In the genomic region with DNA sequence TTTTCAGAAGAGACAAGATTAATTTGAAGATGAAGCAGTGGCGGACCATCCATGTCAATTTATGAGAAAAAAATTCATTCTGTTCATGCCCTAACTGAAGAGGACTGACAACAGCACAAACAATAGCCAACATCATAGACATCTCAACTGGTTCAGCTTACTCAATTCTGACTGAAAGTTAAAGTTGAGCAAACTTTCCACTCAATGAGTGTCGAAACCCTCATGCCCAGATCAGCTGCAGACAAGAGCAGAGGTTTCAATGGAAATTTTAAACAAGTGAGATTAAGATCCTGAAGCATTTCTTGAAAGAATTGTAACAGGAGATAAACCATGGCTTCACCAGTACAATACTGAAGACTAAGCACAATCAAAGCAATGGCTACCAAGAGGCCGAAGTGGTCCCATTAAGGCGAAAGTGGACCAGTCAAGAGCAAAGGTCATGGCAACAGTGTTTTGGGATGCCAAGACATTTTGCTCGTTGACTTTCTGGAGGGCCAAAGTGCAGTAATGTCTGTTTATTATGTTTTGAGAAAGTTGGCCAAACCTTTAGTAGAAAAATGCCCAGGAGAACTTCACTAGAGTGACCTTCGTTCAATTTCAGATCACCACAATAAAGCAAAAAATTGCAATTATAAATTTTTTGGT, we compare ENCODE assay signal across 31 cellular contexts. TPM values are rescaled to one million over a fixed set of nuclear protein-coding genes. Genes with fewer than 3 reads are reported as not detected.
DNase-seq lines count a peak whose midpoint lies in the region; ATAC-seq, FAIRE-seq and TF ChIP-seq lines count a peak whose summit lies in the region.
"Had no signal": no experiment of that assay in that cellular context is flagged by ENCODE, and none has a peak within 500 bp of the region (broad histone marks: within the 10 kb centered on the region; RNA-seq: fewer than 3 reads in every experiment).

No MANE protein-coding gene starts in this region.

- no CpG with 5 or more reads among the region's 6 CpGs for WGBS in trophoblast cell (ENCODE audit: extremely low coverage, insufficient coverage, insufficient read length)

- H3K4me1 Mint-ChIP-seq in activated naive CD8-positive, alpha-beta T cell treated with anti-CD3 and anti-CD28 coated beads for 36 hours: peaks cover 14% of the 10 kb centered on the region

- H4K91ac ChIP-seq in trophoblast cell (ENCODE audit: low read depth, low read length): no peak overlapping the region

- no peak for TF ChIP-seq POLR2A in NB4 (IDR thresholded peaks at IDR 0.05; ENCODE audit: extremely low read depth, insufficient read length)

- peaks cover 5% of the 10 kb centered on the region for H3K27me3 Mint-ChIP-seq in activated naive CD8-positive, alpha-beta T cell treated with anti-CD3 and anti-CD28 coated beads for 36 hours

- no peak for ATAC-seq in HG02678 (IDR thresholded peaks at IDR 0.05; ENCODE audit: unreplicated experiment)
- ATAC-seq: gastrocnemius medialis; left ventricle myocardium superior; naive thymus-derived CD8-positive, alpha-beta T cell had no signal

- no peaks in the 10 kb centered on the region for H3K9me3 ChIP-seq in HEK293 (ENCODE audit: control insufficient read depth, insufficient read depth, low read depth, low read length)
- H3K9me3 ChIP-seq in trophoblast cell (ENCODE audit: insufficient read depth, low read depth, low read length): no peaks in the 10 kb centered on the region
- H3K9me3 ChIP-seq: esophagus squamous epithelium, gastrocnemius medialis, right atrium auricular region had no signal

- CTCF ChIA-PET in HEK293 (lab: Yijun Ruan, JAX): no interaction called here

- no peak overlapping the region for H4K12ac ChIP-seq in trophoblast cell (ENCODE audit: low read depth, low read length)

- no peaks in the 10 kb centered on the region for H3K27me3 ChIP-seq in trophoblast cell (ENCODE audit: insufficient read depth, low read length)
- H3K27me3 ChIP-seq: cardiac muscle cell, esophagus squamous epithelium, gastrocnemius medialis, right atrium auricular region, spleen, transverse colon had no signal

- no peak overlapping the region for H3K23ac ChIP-seq in trophoblast cell (ENCODE audit: low read length)

- no peak overlapping the region for H3K4me3 ChIP-seq in HEK293 (ENCODE audit: low read depth, low read length)
- H3K4me3 ChIP-seq in NB4 (ENCODE audit: low read depth, low read length): no peak overlapping the region
- H3K4me3 ChIP-seq in trophoblast cell (ENCODE audit: low read depth, low read length): no peak overlapping the region
- H3K4me3 ChIP-seq: cardiac muscle cell, coronary artery, esophagus squamous epithelium, gastrocnemius medialis, right atrium auricular region, SK-N-MC, spleen, transverse colon had no signal

- no peaks in the 10 kb centered on the region for H3K79me2 ChIP-seq in trophoblast cell (ENCODE audit: control insufficient read depth, insufficient read depth, low read length, poor library complexity)
- H3K79me2 ChIP-seq: parathyroid adenoma had no signal

- peaks cover 21% of the 10 kb centered on the region for H3K9me3 Mint-ChIP-seq in activated naive CD8-positive, alpha-beta T cell treated with anti-CD3 and anti-CD28 coated beads for 36 hours

- H3K4me2 ChIP-seq in trophoblast cell (ENCODE audit: low read length): no peak overlapping the region

- peak overlapping the region; percentile 4 for H3K27ac Mint-ChIP-seq in activated naive CD8-positive, alpha-beta T cell treated with anti-CD3 and anti-CD28 coated beads for 36 hours
- H3K27ac Mint-ChIP-seq: activated naive CD4-positive, alpha-beta T cell treated with anti-CD3 and anti-CD28 coated beads for 36 hours; CD4-positive, CD25-positive, alpha-beta regulatory T cell; naive thymus-derived CD8-positive, alpha-beta T cell had no signal

- H3K4me3 Mint-ChIP-seq in activated naive CD8-positive, alpha-beta T cell treated with anti-CD3 and anti-CD28 coated beads for 36 hours: no peak overlapping the region
- H3K4me3 Mint-ChIP-seq: activated naive CD4-positive, alpha-beta T cell treated with anti-CD3 and anti-CD28 coated beads for 36 hours; naive thymus-derived CD8-positive, alpha-beta T cell had no signal

- H2BK5ac ChIP-seq in trophoblast cell (ENCODE audit: low read depth, low read length, poor library complexity): no peak overlapping the region

- H3K18ac ChIP-seq in trophoblast cell (ENCODE audit: low read length): no peak overlapping the region

- no peak overlapping the region for H2AK5ac ChIP-seq in trophoblast cell (ENCODE audit: low read length)

- TF ChIP-seq CTCF in HEK293 (tag by site-specific recombination; IDR thresholded peaks at IDR 0.05) (no peak), NB4 (IDR thresholded peaks at IDR 0.05; ENCODE audit: low read depth, low read length) (no peak), D721Med (IDR thresholded peaks at IDR 0.05; ENCODE audit: insufficient read depth, missing control alignments) (no peak)

- H3K36me3 ChIP-seq in HEK293 (ENCODE audit: control insufficient read depth in 2 of 2, insufficient read depth in 1 of 2, low read length in 2 of 2): no peaks in the 10 kb centered on the region
- no peaks in the 10 kb centered on the region for H3K36me3 ChIP-seq in trophoblast cell (ENCODE audit: control insufficient read depth in 1 of 2, insufficient read depth in 2 of 2, low read length in 2 of 2)
- H3K36me3 ChIP-seq: cardiac muscle cell, esophagus squamous epithelium, gastrocnemius medialis, right atrium auricular region, spleen, transverse colon had no signal

- no peak for FAIRE-seq in D721Med (lab: Jason Lieb, UNC)
- FAIRE-seq: GM19239 had no signal

- no peak overlapping the region for H2BK120ac ChIP-seq in trophoblast cell (ENCODE audit: insufficient read depth, low read length, poor library complexity)

- H3K79me1 ChIP-seq in trophoblast cell (ENCODE audit: low read length): peaks cover 8% of the 10 kb centered on the region

- peak; percentile 64 for DNase-seq in NB4 (ENCODE audit: low read depth)
- DNase-seq in activated naive CD8-positive, alpha-beta T cell treated with anti-CD3 and anti-CD28 coated beads for 36 hours: no peak
- DNase-seq in trophoblast cell: peak; percentile 50 to 86
- no peak for DNase-seq in occipital lobe (lab: John Stamatoyannopoulos, UW)
- no peak for DNase-seq in head of caudate nucleus
- no peak for DNase-seq in D721Med (ENCODE audit: insufficient read length, low spot score)
- DNase-seq: activated naive CD4-positive, alpha-beta T cell treated with anti-CD3 and anti-CD28 coated beads for 36 hours; anterior cingulate cortex; CD4-positive, CD25-positive, alpha-beta regulatory T cell; esophagus squamous epithelium; gastrocnemius medialis; KBM-7; left ventricle myocardium superior; midbrain; naive thymus-derived CD8-positive, alpha-beta T cell; NCI-H1694; NCI-H524 treated with DMSO at 0.1 percent for 48 hours; spleen; stimulated activated CD4-positive, alpha-beta T cell treated with anti-CD3 and anti-CD28 coated beads, Interleukin-4, amount 100 ng/mL, for 24 hours; stimulated activated naive CD4-positive, alpha-beta T cell treated with Interleukin-2 at 50 U/mL for 16 hours; transverse colon had no signal

- H3K36me3 Mint-ChIP-seq in activated naive CD8-positive, alpha-beta T cell treated with anti-CD3 and anti-CD28 coated beads for 36 hours: peaks cover 6% of the 10 kb centered on the region

- H3K27ac ChIP-seq in HEK293 (ENCODE audit: extremely low read depth, low read depth, low read length): no peak overlapping the region
- H3K27ac ChIP-seq in trophoblast cell (ENCODE audit: low read depth, low read length): no peak overlapping the region
- H3K27ac ChIP-seq: cardiac muscle cell, coronary artery, esophagus squamous epithelium, gastrocnemius medialis, parathyroid adenoma, right atrium auricular region, SK-N-MC, spleen, transverse colon had no signal

- no peak overlapping the region for H2BK12ac ChIP-seq in trophoblast cell (ENCODE audit: low read length)

- H3K4me1 ChIP-seq in HEK293 (ENCODE audit: control insufficient read depth, insufficient read depth, low read length): no peaks in the 10 kb centered on the region
- H3K4me1 ChIP-seq in trophoblast cell (ENCODE audit: control insufficient read depth in 1 of 2, insufficient read depth in 2 of 2, low read length in 2 of 2): peaks cover 3 to 6% of the 10 kb centered on the region in 2 experiments

- no peak overlapping the region for H3K14ac ChIP-seq in trophoblast cell (ENCODE audit: low read length)

- H3K4ac ChIP-seq in trophoblast cell (ENCODE audit: low read depth, low read length): no peak overlapping the region

- intact Hi-C loops in head of caudate nucleus (cut with DNase I): no loop called here

- POLR2A ChIA-PET in HEK293 (lab: Yijun Ruan, JAX): no interaction called here

- H3K9ac ChIP-seq in trophoblast cell (ENCODE audit: low read length): no peak overlapping the region
- H3K9ac ChIP-seq: parathyroid adenoma had no signal

- no peak overlapping the region for H4K8ac ChIP-seq in trophoblast cell (ENCODE audit: low read depth, low read length)

- H2AFZ ChIP-seq in trophoblast cell (ENCODE audit: insufficient read depth, low read length, poor library complexity): no peak overlapping the region
- H2AFZ ChIP-seq: parathyroid adenoma had no signal

TF ChIP-seq in HEK293, 187 proteins besides CTCF, POLR2A, EP300 and RAD21 (continues in another document):
- TF ChIP-seq ZNF239 (tag by site-specific recombination; IDR thresholded peaks at IDR 0.05): no peak
- no peak for TF ChIP-seq ZNF501 (tag by site-specific recombination; IDR thresholded peaks at IDR 0.05)
- TF ChIP-seq SETDB1 (IDR thresholded peaks at IDR 0.05; ENCODE audit: insufficient read length, low read length): peak; percentile 54

RNA-seq across cellular contexts. Expression of gene SFT2D1, which starts 6.1 kb away (rescaled TPM):
- total RNA-seq in activated naive CD8-positive, alpha-beta T cell treated with anti-CD3 and anti-CD28 coated beads for 36 hours: 10 to 100 TPM; 46.3 to 47.5 TPM
- 65.4 and 66.9 TPM in 2 replicates for polyA plus RNA-seq in trophoblast cell (2013)
- 24.2 TPM for total RNA-seq in occipital lobe

RNA-seq across cellular contexts. Expression of gene MPC1, which starts 34.3 kb away (rescaled TPM):
- total RNA-seq in activated naive CD8-positive, alpha-beta T cell treated with anti-CD3 and anti-CD28 coated beads for 36 hours: 10 to 100 TPM; 22.2 to 25.2 TPM
- polyA plus RNA-seq in trophoblast cell (2013): 37.3 and 39.8 TPM in 2 replicates
- 57.7 TPM for total RNA-seq in occipital lobe

RNA-seq across cellular contexts. Expression of gene PRR18, which starts 40.2 kb away (rescaled TPM):
- under 1 TPM; 0.08 to 0.33 TPM for total RNA-seq in activated naive CD8-positive, alpha-beta T cell treated with anti-CD3 and anti-CD28 coated beads for 36 hours
- 0.04 TPM in 1 of 2 replicates, not detected in the other for polyA plus RNA-seq in trophoblast cell (2013)
- total RNA-seq in occipital lobe: 0.47 TPM
- total RNA-seq: activated naive CD4-positive, alpha-beta T cell treated with anti-CD3 and anti-CD28 coated beads for 36 hours; CD4-positive, CD25-positive, alpha-beta regulatory T cell; esophagus squamous epithelium; gastrocnemius medialis; HT1080; left ventricle myocardium superior; naive thymus-derived CD8-positive, alpha-beta T cell; right atrium auricular region; T-helper 2 cell treated with Interferon-gamma antibody and Interleukin-4, amounts not matched to agents 100 ng/mL and 5 ng/mL, for 36 hours; transverse colon had no signal
- polyA plus RNA-seq: CD4-positive, CD25-positive, alpha-beta regulatory T cell; naive thymus-derived CD8-positive, alpha-beta T cell had no signal

Comparison
In these comparisons a context has a peak if more than half of its experiments do, and no peak if none do; other contexts are left out.
1. DNase-seq: peak in NB4 (single experiment) and trophoblast cell (2 of 2); none in activated naive CD8-positive, alpha-beta T cell treated with anti-CD3 and anti-CD28 coated beads for 36 hours (single experiment), occipital lobe (single experiment), head of caudate nucleus (0 of 42) and D721Med (single experiment).